ENCODE assay signal across 1 cellular context in genomic region chr21:37385179-37385765, GRCh38.
TF ChIP-seq lines count a peak whose summit lies in the region.

No MANE protein-coding gene starts in this region.

TF ChIP-seq in GM12878, 131 proteins besides CTCF, POLR2A, EP300 and RAD21:
- TF ChIP-seq E4F1 (IDR thresholded peaks at IDR 0.05; ENCODE audit: borderline replicate concordance, partially characterized antibody) = no peak
- peak; percentile 58 for TF ChIP-seq PKNOX1 (IDR thresholded peaks at IDR 0.05)
